8 cellular contexts compared by ENCODE assay signal in the genomic region with DNA sequence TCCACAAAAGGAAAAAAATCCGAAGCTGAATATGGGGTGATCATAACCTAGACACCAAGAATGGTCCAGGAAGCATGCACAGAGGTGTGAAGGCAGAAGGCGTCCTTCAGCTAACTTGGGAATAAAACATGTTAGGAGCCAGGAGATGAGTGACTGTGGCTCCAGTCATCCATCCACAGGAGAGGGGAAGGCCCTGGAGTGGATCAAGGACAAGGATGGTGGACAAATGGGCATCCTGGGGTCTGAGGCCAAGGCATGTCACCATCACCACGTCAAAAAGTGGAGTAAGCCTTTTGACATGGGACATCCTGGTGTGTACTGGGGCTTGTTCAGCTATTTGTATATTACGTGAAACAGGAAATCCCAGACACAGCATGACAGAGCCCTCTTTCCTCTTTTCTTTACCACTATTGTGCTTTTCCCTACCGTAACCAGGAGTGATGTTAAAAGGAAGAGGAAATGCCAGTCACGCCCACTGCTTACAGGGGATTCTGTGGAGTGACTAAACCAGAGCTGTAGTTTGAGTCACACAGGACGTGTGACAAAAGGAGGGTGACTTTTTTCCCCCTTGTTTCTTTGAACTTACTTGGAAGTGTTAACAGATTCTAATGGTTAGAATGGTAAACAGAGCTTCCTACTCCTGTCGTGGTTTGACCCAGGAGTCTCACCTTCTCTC. TPM values are rescaled to one million over a fixed set of nuclear protein-coding genes. Genes with fewer than 3 reads are reported as not detected.
DNase-seq lines count a peak whose midpoint lies in the region; ATAC-seq and TF ChIP-seq lines count a peak whose summit lies in the region.

No MANE protein-coding gene starts in this region.

- no peaks in the 10 kb centered on the region for H3K4me1 Mint-ChIP-seq in mesothelial cell of epicardium

- peaks cover 10% of the 10 kb centered on the region for H3K27me3 Mint-ChIP-seq in mesothelial cell of epicardium (ENCODE audit: low read depth)

- no peaks in the 10 kb centered on the region for H3K36me3 ChIP-seq in gastrocnemius medialis

- H3K4me3 ChIP-seq in fibroblast of mammary gland (ENCODE audit: control insufficient read depth, low read depth, low read length) (no peak overlapping the region), gastrocnemius medialis (no peak overlapping the region)

- intact Hi-C loops in gastrocnemius medialis (cut with DNase I; ENCODE audit: low total_unique reads) = no loop called here

- TF ChIP-seq POLR2A in gastrocnemius medialis (IDR thresholded peaks at IDR 0.05) = no peak

- DNase-seq in Ammon's horn (ENCODE audit: low spot score) (peak; percentile 5), fibroblast of mammary gland (ENCODE audit: low read depth) (peak; percentile 54), gastrocnemius medialis (no peak), mesothelial cell of epicardium (ENCODE audit: low spot score in 2 of 2, unreplicated experiment in 2 of 2) (no peak), NCI-H187 (lab: John Stamatoyannopoulos, UW) (no peak)

- ATAC-seq in GM19395 (IDR thresholded peaks at IDR 0.05; ENCODE audit: unreplicated experiment) (peak; percentile 82), HG03378 (IDR thresholded peaks at IDR 0.05; ENCODE audit: unreplicated experiment) (peak; percentile 67), gastrocnemius medialis (peak in 1 of 2 donors; percentile 53)

- H3K27ac ChIP-seq in VCaP = peak overlapping the region; percentile 97
- H3K27ac ChIP-seq in gastrocnemius medialis = peak overlapping the region; percentile 18 to 61 (median 49)

- H3K4me1 ChIP-seq in gastrocnemius medialis = no peaks in the 10 kb centered on the region

- H3K9me3 ChIP-seq in gastrocnemius medialis = no peaks in the 10 kb centered on the region

- H3K9me3 Mint-ChIP-seq in mesothelial cell of epicardium = no peaks in the 10 kb centered on the region

- H3K36me3 Mint-ChIP-seq in mesothelial cell of epicardium = no peaks in the 10 kb centered on the region

- in situ Hi-C loops in gastrocnemius medialis (cut with MboI; ENCODE audit: low sequenced_read_pairs in 4 of 4) = no loop called here

- no peak overlapping the region for H3K4me3 Mint-ChIP-seq in mesothelial cell of epicardium

- H3K27me3 ChIP-seq in gastrocnemius medialis = no peaks in the 10 kb centered on the region

- TF ChIP-seq CTCF in VCaP (conservative IDR thresholded peaks at IDR 0.05) (no peak), fibroblast of mammary gland (conservative IDR thresholded peaks at IDR 0.05; ENCODE audit: control insufficient read depth, insufficient read depth, low read depth, low read length) (no peak), gastrocnemius medialis (IDR thresholded peaks at IDR 0.05 in 4 of 5, conservative IDR thresholded peaks at IDR 0.05 in 1 of 5) (no peak), mesothelial cell of epicardium (IDR thresholded peaks at IDR 0.05; ENCODE audit: unreplicated experiment) (no peak)

- no peak overlapping the region for H3K27ac Mint-ChIP-seq in mesothelial cell of epicardium

RNA-seq across cellular contexts. Expression of gene ACSL5, which starts 15.4 kb away (rescaled TPM):
- 1 to 10 TPM; 2.2 to 4.1 (median 3.1) TPM for total RNA-seq in gastrocnemius medialis
- 0.41 to 0.53 TPM in 2 of 3 replicates, not detected in the other for total RNA-seq in mesothelial cell of epicardium

RNA-seq across cellular contexts. Expression of gene ZDHHC6, which starts 57.4 kb away (rescaled TPM):
- total RNA-seq in gastrocnemius medialis = 10 to 100 TPM in 2 of 4 donors, 1 to 10 TPM in 2; 7.4 to 11.7 (median 9.7) TPM
- total RNA-seq in mesothelial cell of epicardium = 33.4 to 37.1 TPM (median 34.3 TPM) in 3 replicates

RNA-seq across cellular contexts. Expression of gene VTI1A, which starts 57.7 kb away (rescaled TPM):
- total RNA-seq in gastrocnemius medialis (10 to 100 TPM; 26.5 to 51.2 (median 30.6) TPM), mesothelial cell of epicardium (26.7 to 34.6 TPM (median 27.8 TPM) in 3 replicates)

Comparison
In these comparisons a context has a peak if more than half of its experiments do, and no peak if none do; other contexts are left out.
1. DNase-seq: peak in Ammon's horn (single experiment) and fibroblast of mammary gland (single experiment); none in gastrocnemius medialis (0 of 2), mesothelial cell of epicardium (0 of 2) and NCI-H187 (0 of 2).